In genomic region chr19:19203012-19203856, GRCh38 we compare ENCODE assay signal across 8 cellular contexts. TPM values are rescaled to one million over a fixed set of nuclear protein-coding genes. Genes with fewer than 3 reads are reported as not detected.
DNase-seq lines count a peak whose midpoint lies in the region; ATAC-seq and TF ChIP-seq lines count a peak whose summit lies in the region.

A gene with protein sequence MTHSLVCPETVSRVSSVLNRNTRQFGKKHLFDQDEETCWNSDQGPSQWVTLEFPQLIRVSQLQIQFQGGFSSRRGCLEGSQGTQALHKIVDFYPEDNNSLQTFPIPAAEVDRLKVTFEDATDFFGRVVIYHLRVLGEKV (minus strand): TSS chr19:19203414. CDS start chr19:19203060, 354 bp downstream.

- H3K27me3 ChIP-seq in MG63 = peaks cover 16% of the 10 kb centered on the region

- peak; percentile 79 for DNase-seq in DMS 273 treated with DMSO at 0.1 percent for 48 hours (lab: John Stamatoyannopoulos, UW)
- peak; percentile 95 for DNase-seq in MG63
- peak; percentile 41 for DNase-seq in SIG-M5 (lab: John Stamatoyannopoulos, UW)
- DNase-seq in activated effector memory CD4-positive, alpha-beta T cell treated with anti-CD3 and anti-CD28 coated beads, Interleukin-2, amount 50 U/mL, for 16 hours = peak; percentile 97
- peak; percentile 90 for DNase-seq in fibroblast of peridontal ligament (ENCODE audit: extremely low read depth)
- DNase-seq in stimulated activated naive CD8-positive, alpha-beta T cell treated with anti-CD3 and anti-CD28 coated beads, Interleukin-15, Interleukin-2, amounts not matched to agents 100 U/mL and 50 U/mL, for 24 hours = peak; percentile 96

- H3K4me1 Mint-ChIP-seq in nephron = peaks cover 13% of the 10 kb centered on the region

- peaks cover 30% of the 10 kb centered on the region for H3K36me3 ChIP-seq in MG63

- peak within 1 kb of the TSS; percentile 84 for H3K4me3 ChIP-seq in MG63

- peaks cover 14% of the 10 kb centered on the region for H3K36me3 Mint-ChIP-seq in nephron (ENCODE audit: low read depth)

- peaks cover 26% of the 10 kb centered on the region for H3K27me3 Mint-ChIP-seq in nephron (ENCODE audit: low read depth)

- no peaks in the 10 kb centered on the region for H3K9me3 Mint-ChIP-seq in nephron

- no peaks in the 10 kb centered on the region for H3K9me3 ChIP-seq in MG63

- ATAC-seq in GM21786 (IDR thresholded peaks at IDR 0.05; ENCODE audit: unreplicated experiment) = peak; percentile 83
- peak; percentile 82 for ATAC-seq in stimulated activated naive CD8-positive, alpha-beta T cell treated with anti-CD3 and anti-CD28 coated beads, Interleukin-15, Interleukin-2, amounts not matched to agents 100 U/mL and 50 U/mL, for 24 hours

- peak within 1 kb of the TSS; percentile 58 to 85 (median 75) for H3K27ac Mint-ChIP-seq in nephron

- TF ChIP-seq CTCF in nephron (IDR thresholded peaks at IDR 0.05; ENCODE audit: unreplicated experiment in 3 of 3) = no peak

- H3K4me3 Mint-ChIP-seq in nephron = peak within 1 kb of the TSS; percentile 90 to 93 (median 91)

RNA-seq across cellular contexts. Expression of the gene that starts here (rescaled TPM):
- total RNA-seq in MG63 (2014; rRNA removed; shearing (Covaris generic); ENCODE audit: low replicate concordance) = 46.4 and 63.1 TPM in 2 replicates

Comparison
In these comparisons a context has a peak if more than half of its experiments do, and no peak if none do; other contexts are left out.
1. Peak in every context shown above with its lines: DNase-seq, ATAC-seq and H3K4me3 ChIP-seq.
2. DNase-seq: peak in every context shown above with its lines; median percentile 97 in activated effector memory CD4-positive, alpha-beta T cell treated with anti-CD3 and anti-CD28 coated beads, Interleukin-2, amount 50 U/mL, for 16 hours; 96 in stimulated activated naive CD8-positive, alpha-beta T cell treated with anti-CD3 and anti-CD28 coated beads, Interleukin-15, Interleukin-2, amounts not matched to agents 100 U/mL and 50 U/mL, for 24 hours; 95 in MG63; 90 in fibroblast of peridontal ligament; 79 in DMS 273 treated with DMSO at 0.1 percent for 48 hours; 41 in SIG-M5.